In genomic region chr2:74003494-74004211, GRCh38 we compare ENCODE assay signal across 7 cellular contexts. TPM values are rescaled to one million over a fixed set of nuclear protein-coding genes. Genes with fewer than 3 reads are reported as not detected.
A peak's percentile ranks its signal among the peaks of the same experiment; 100 is the strongest.
DNase-seq lines count a peak whose midpoint lies in the region; ATAC-seq and TF ChIP-seq lines count a peak whose summit lies in the region.

No MANE protein-coding gene starts in this region.

- intact Hi-C loops in ovary (cut with DNase I) = loop anchor here in 1 of 4 donors (5.0 to 10.0 kb wide), 2 partner anchors 76 to 179 kb away; partner anchors contain the start of genes DGUOK and STAMBP

- H3K4me1 ChIP-seq in ovary (ENCODE audit: insufficient read depth) = peaks cover 37% of the 10 kb centered on the region
- no peaks in the 10 kb centered on the region for H3K4me1 ChIP-seq in MM.1S (ENCODE audit: low read length)

- no peak for ATAC-seq in GM18868 (IDR thresholded peaks at IDR 0.05; ENCODE audit: unreplicated experiment)

- DNase-seq in EL (peak; percentile 85), NCI-H2171 treated with DMSO at 0.1 percent for 48 hours (lab: John Stamatoyannopoulos, UW) (peak; percentile 65), epithelial cell of esophagus (ENCODE audit: low read depth) (peak; percentile 59), ovary (peak in 4 of 5 donors; percentile 48 to 76 (median 58)), OCI-M2 (lab: John Stamatoyannopoulos, UW; ENCODE audit: unreplicated experiment) (no peak), MM.1S (no peak)

- H3K27ac ChIP-seq in ovary (no peak overlapping the region), MM.1S (ENCODE audit: low read length) (no peak overlapping the region)

- WGBS in ovary, 3 donors = 14 to 23% (median 15%) methylated on average over 16 of the region's 16 CpGs

- no peak for TF ChIP-seq CTCF in epithelial cell of esophagus (IDR thresholded peaks at IDR 0.05; ENCODE audit: insufficient read depth, low read depth, low read length, missing control alignments)
- TF ChIP-seq CTCF in ovary (IDR thresholded peaks at IDR 0.05) = no peak
- TF ChIP-seq CTCF in MM.1S (IDR thresholded peaks at IDR 0.05; ENCODE audit: low read length) = no peak

- H3K9me3 ChIP-seq in ovary (no peaks in the 10 kb centered on the region), MM.1S (replicated peaks; ENCODE audit: insufficient read depth, low read length) (no peaks in the 10 kb centered on the region)

- H3F3A ChIP-seq in MM.1S (ENCODE audit: insufficient read depth, low read length) = 0 out of 2 replicates have a peak, but pooled peaks cover 5% of the 10 kb centered on the region

- peaks cover 12% of the 10 kb centered on the region; the same call in 1 of the 2 replicates for H4K20me1 ChIP-seq in MM.1S (ENCODE audit: insufficient read depth, low read length)

- TF ChIP-seq EP300 in ovary (IDR thresholded peaks at IDR 0.05) = no peak

- H3K4me3 ChIP-seq in epithelial cell of esophagus (ENCODE audit: low read length) (peak overlapping the region; percentile 53), ovary (peak overlapping the region; percentile 66), MM.1S (ENCODE audit: low read length) (no peak overlapping the region)

- H3K36me3 ChIP-seq in ovary (no peaks in the 10 kb centered on the region), MM.1S (replicated peaks; ENCODE audit: insufficient read depth, low read length) (no peaks in the 10 kb centered on the region)

- TF ChIP-seq POLR2A in ovary (IDR thresholded peaks at IDR 0.05) = no peak

- no peaks in the 10 kb centered on the region for H3K9me2 ChIP-seq in MM.1S (replicated peaks; ENCODE audit: insufficient read depth, low read length)

- H3K79me2 ChIP-seq in MM.1S (ENCODE audit: low read length) = peaks cover 67% of the 10 kb centered on the region

- H3K27me3 ChIP-seq in ovary (no peaks in the 10 kb centered on the region), MM.1S (replicated peaks; ENCODE audit: insufficient read depth, low read length) (no peaks in the 10 kb centered on the region)

- no peak overlapping the region for H3K9ac ChIP-seq in MM.1S (ENCODE audit: low read length)

- no peak overlapping the region for H3K4me2 ChIP-seq in MM.1S (ENCODE audit: low read depth, low read length)

- no peak overlapping the region for H2AFZ ChIP-seq in MM.1S (ENCODE audit: low read length)

RNA-seq across cellular contexts. Expression of gene TET3, which starts 18.9 kb away (rescaled TPM):
- total RNA-seq in ovary = 10 to 100 TPM in 2 of 7 donors, 1 to 10 TPM in 5; 5.1 to 13.5 (median 7.9) TPM
- 1 to 10 TPM; 2.6 to 3.3 TPM for polyA plus RNA-seq in ovary

Comparison
In these comparisons a context has a peak if more than half of its experiments do, and no peak if none do; other contexts are left out.
1. DNase-seq: peak in EL (single experiment), NCI-H2171 treated with DMSO at 0.1 percent for 48 hours (single experiment), epithelial cell of esophagus (single experiment) and ovary (4 of 5); none in OCI-M2 (single experiment) and MM.1S (single experiment).